In the genomic region with DNA sequence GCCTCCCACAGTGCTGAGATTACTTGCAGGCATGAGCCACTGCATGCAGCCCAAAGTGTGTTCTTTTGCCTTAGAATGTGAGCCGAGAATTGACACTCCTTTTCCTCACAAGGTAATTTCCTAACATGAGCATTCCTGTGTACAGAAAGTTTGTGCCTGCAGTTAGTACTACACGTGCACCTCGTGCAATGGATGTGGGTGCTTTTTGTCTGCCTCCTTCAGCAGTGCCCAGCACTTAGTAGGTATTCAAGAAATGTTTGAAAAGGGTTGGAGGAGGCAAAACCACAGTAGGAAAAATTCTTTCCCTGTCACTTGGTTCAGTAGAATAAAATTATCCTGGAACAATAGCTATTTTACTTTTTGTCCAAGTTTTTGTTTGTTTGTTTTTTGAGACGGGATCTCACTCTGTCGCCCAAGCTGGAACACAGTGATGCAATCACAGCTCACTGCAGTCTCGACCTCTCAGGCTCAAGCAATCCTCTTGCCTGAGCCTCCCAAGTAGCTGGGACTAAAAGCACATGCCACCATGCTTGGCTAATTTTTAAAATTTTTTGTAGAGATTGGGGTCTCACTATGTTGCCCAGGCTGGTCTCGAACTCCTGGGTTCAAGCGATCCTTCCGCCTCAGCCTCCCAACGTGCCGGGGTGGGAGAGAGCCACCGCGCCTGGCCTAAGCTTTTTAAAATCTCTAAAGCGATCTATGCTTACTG, we compare ENCODE assay signal across 10 cellular contexts. TPM values are rescaled to one million over a fixed set of nuclear protein-coding genes. Genes with fewer than 3 reads are reported as not detected.
DNase-seq lines count a peak whose midpoint lies in the region; ATAC-seq and TF ChIP-seq lines count a peak whose summit lies in the region.
"Had no signal": no experiment of that assay in that cellular context is flagged by ENCODE, and none has a peak within 500 bp of the region (broad histone marks: within the 10 kb centered on the region; RNA-seq: fewer than 3 reads in every experiment).

No MANE protein-coding gene starts in this region.

- no peaks in the 10 kb centered on the region for H3K9me3 Mint-ChIP-seq in activated CD4-positive, alpha-beta T cell treated with anti-CD3 and anti-CD28 coated beads for 36 hours (ENCODE audit: low read depth)
- no peaks in the 10 kb centered on the region for H3K9me3 Mint-ChIP-seq in T-cell
- no peaks in the 10 kb centered on the region for H3K9me3 Mint-ChIP-seq in stimulated activated naive CD8-positive, alpha-beta T cell treated with anti-CD3 and anti-CD28 coated beads, Interleukin-15, amount 100 ng/mL, for 72 hours
- H3K9me3 Mint-ChIP-seq in endothelial cell (ENCODE audit: unreplicated experiment), result no peaks in the 10 kb centered on the region

- POLR2A ChIA-PET in activated CD4-positive, alpha-beta T cell treated with anti-CD3 and anti-CD28 coated beads for 36 hours (lab: Charles Lee), result interaction anchor here (0.6 kb wide), 1 partner anchor 43 kb away, joined by 5 read pairs; no protein-coding TSS in a partner anchor
- POLR2A ChIA-PET in T-cell (lab: Charles Lee), result no interaction called here

- no peak for TF ChIP-seq CTCF in endothelial cell (IDR thresholded peaks at IDR 0.05; ENCODE audit: unreplicated experiment)

- H3K27me3 Mint-ChIP-seq in activated CD4-positive, alpha-beta T cell treated with anti-CD3 and anti-CD28 coated beads for 36 hours, result no peaks in the 10 kb centered on the region
- H3K27me3 Mint-ChIP-seq in T-cell (no peaks in the 10 kb centered on the region), endothelial cell (ENCODE audit: unreplicated experiment) (peaks cover 9% of the 10 kb centered on the region)
- H3K27me3 Mint-ChIP-seq in stimulated activated naive CD8-positive, alpha-beta T cell treated with anti-CD3 and anti-CD28 coated beads, Interleukin-15, amount 100 ng/mL, for 72 hours, result no peaks in the 10 kb centered on the region

- no peak for DNase-seq in activated CD4-positive, alpha-beta T cell treated with anti-CD3 and anti-CD28 coated beads for 36 hours
- DNase-seq in activated CD4-positive, alpha-beta T cell treated with anti-CD3 and anti-CD28 coated beads for 4 hours, result no peak
- DNase-seq in T-cell (no peak), fibroblast of gingiva (ENCODE audit: low read depth) (peak; percentile 16), H4 (ENCODE audit: low spot score) (no peak), endothelial cell (ENCODE audit: low spot score) (no peak)
- no peak for DNase-seq in stimulated activated naive CD8-positive, alpha-beta T cell treated with anti-CD3 and anti-CD28 coated beads, Interleukin-15, amount 100 ng/mL, for 72 hours
- DNase-seq in activated CD8-positive, alpha-beta memory T cell treated with anti-CD3 and anti-CD28 coated beads, Interleukin-2, amount 50 U/mL, for 48 hours, result no peak
- DNase-seq: GF-D8, NCI-H82 had no signal

- CTCF ChIA-PET in activated CD4-positive, alpha-beta T cell treated with anti-CD3 and anti-CD28 coated beads for 36 hours (lab: Charles Lee), result interaction anchor here (1.0 kb wide), 1 partner anchor 9 kb away, joined by 5 read pairs; no protein-coding TSS in a partner anchor
- CTCF ChIA-PET in T-cell (lab: Charles Lee), result interaction anchor here (0.5 to 1.6 kb wide), 3 partner anchors 9 to 229 kb away, joined by 7 to 10 read pairs (median 7); partner anchors contain the start of gene MARF1 (in 1 of the 2)

- H3K4me3 Mint-ChIP-seq in activated CD4-positive, alpha-beta T cell treated with anti-CD3 and anti-CD28 coated beads for 36 hours, result peak overlapping the region; percentile 100
- peak overlapping the region; percentile 57 to 99 (median 99) for H3K4me3 Mint-ChIP-seq in T-cell
- peak overlapping the region; percentile 89 to 97 for H3K4me3 Mint-ChIP-seq in stimulated activated naive CD8-positive, alpha-beta T cell treated with anti-CD3 and anti-CD28 coated beads, Interleukin-15, amount 100 ng/mL, for 72 hours
- H3K4me3 Mint-ChIP-seq in endothelial cell (ENCODE audit: unreplicated experiment), result no peak overlapping the region

- intact Hi-C loops in activated CD4-positive, alpha-beta T cell treated with anti-CD3 and anti-CD28 coated beads for 36 hours (cut with DNase I, micrococcal nuclease), result no loop called here

- no peak for ATAC-seq in activated CD4-positive, alpha-beta T cell treated with anti-CD3 and anti-CD28 coated beads for 36 hours
- ATAC-seq in T-cell (replicated peaks in 1 of 4), result no peak
- ATAC-seq in stimulated activated naive CD8-positive, alpha-beta T cell treated with anti-CD3 and anti-CD28 coated beads, Interleukin-15, amount 100 ng/mL, for 72 hours, result no peak

- H3K4me1 Mint-ChIP-seq in activated CD4-positive, alpha-beta T cell treated with anti-CD3 and anti-CD28 coated beads for 36 hours, result peaks cover 31% of the 10 kb centered on the region
- peaks cover 46 to 52% (median 50%) of the 10 kb centered on the region in 3 donors for H3K4me1 Mint-ChIP-seq in T-cell
- peaks cover 54% of the 10 kb centered on the region for H3K4me1 Mint-ChIP-seq in stimulated activated naive CD8-positive, alpha-beta T cell treated with anti-CD3 and anti-CD28 coated beads, Interleukin-15, amount 100 ng/mL, for 72 hours
- H3K4me1 Mint-ChIP-seq in endothelial cell (ENCODE audit: unreplicated experiment), result peaks cover 5% of the 10 kb centered on the region

- H3K36me3 Mint-ChIP-seq in activated CD4-positive, alpha-beta T cell treated with anti-CD3 and anti-CD28 coated beads for 36 hours (ENCODE audit: low read depth), result peaks cover 22% of the 10 kb centered on the region
- H3K36me3 Mint-ChIP-seq in T-cell (peaks cover 11% of the 10 kb centered on the region), endothelial cell (ENCODE audit: low read depth, unreplicated experiment) (no peaks in the 10 kb centered on the region)

- H3K27ac Mint-ChIP-seq in activated CD4-positive, alpha-beta T cell treated with anti-CD3 and anti-CD28 coated beads for 36 hours, result peak overlapping the region; percentile 7
- H3K27ac Mint-ChIP-seq in T-cell (peak overlapping the region; percentile 59 to 74), endothelial cell (ENCODE audit: unreplicated experiment) (no peak overlapping the region)
- peak overlapping the region in 1 of 2 donors; percentile 59 for H3K27ac Mint-ChIP-seq in stimulated activated naive CD8-positive, alpha-beta T cell treated with anti-CD3 and anti-CD28 coated beads, Interleukin-15, amount 100 ng/mL, for 72 hours

RNA-seq across cellular contexts. Expression of gene NDE1, which starts 2.4 kb away (rescaled TPM):
- 100 to 1,000 TPM; 107 to 117 TPM for total RNA-seq in activated CD4-positive, alpha-beta T cell treated with anti-CD3 and anti-CD28 coated beads for 36 hours
- 100 to 1,000 TPM in 4 of 5 donors, 10 to 100 TPM in 1; 90.8 to 110 (median 103) TPM for total RNA-seq in T-cell
- total RNA-seq in H4 (2014; rRNA removed; shearing (Covaris generic)), result 19.7 and 20.4 TPM in 2 replicates
- total RNA-seq in endothelial cell (ENCODE audit: unreplicated experiment), result 24.1 TPM

RNA-seq across cellular contexts. Expression of gene MARF1, which starts 9.5 kb away (rescaled TPM):
- total RNA-seq in activated CD4-positive, alpha-beta T cell treated with anti-CD3 and anti-CD28 coated beads for 36 hours, result 10 to 100 TPM; 50.2 to 72.5 TPM
- total RNA-seq in T-cell (100 to 1,000 TPM; 151 to 180 (median 177) TPM), endothelial cell (ENCODE audit: unreplicated experiment) (55.2 TPM)
- total RNA-seq in H4 (2014; rRNA removed; shearing (Covaris generic)), result 3.4 and 4.8 TPM in 2 replicates
